14 cellular contexts compared by ENCODE assay signal in the genomic region with DNA sequence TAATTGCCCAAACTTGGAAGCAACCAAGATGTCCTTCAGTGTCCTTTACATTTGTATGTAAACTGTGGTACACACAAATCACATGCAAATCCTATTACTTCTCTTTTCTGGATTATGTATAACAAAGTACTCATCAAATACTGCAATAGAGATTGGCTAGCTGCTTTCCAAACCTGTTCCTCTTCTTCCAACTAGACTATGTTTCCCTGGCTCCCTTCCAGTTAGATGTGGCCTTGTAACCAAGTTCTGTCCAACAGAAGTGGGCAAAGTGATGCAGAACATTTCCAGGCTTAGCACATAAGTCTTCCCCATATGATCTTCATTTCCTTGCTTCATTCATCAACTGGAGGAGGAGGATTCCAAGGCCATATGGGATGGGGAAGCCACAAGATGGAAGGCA.
"Had no signal": no experiment of that assay in that cellular context is flagged by ENCODE, and none has a peak within 500 bp of the region (broad histone marks: within the 10 kb centered on the region; RNA-seq: fewer than 3 reads in every experiment).

No MANE protein-coding gene starts in this region.

- H3K27me3 Mint-ChIP-seq: activated B cell treated with CpG ODN at 0.5 μM for 24 hours; activated CD8-positive, alpha-beta T cell treated with anti-CD3 and anti-CD28 coated beads for 36 hours; activated naive CD4-positive, alpha-beta T cell treated with anti-CD3 and anti-CD28 coated beads, Interleukin-2, amount 50 U/mL, for 24 hours had no signal

- H3K27ac Mint-ChIP-seq: activated B cell treated with CpG ODN at 0.5 μM for 24 hours; activated CD8-positive, alpha-beta T cell treated with anti-CD3 and anti-CD28 coated beads for 36 hours; activated naive CD4-positive, alpha-beta T cell treated with anti-CD3 and anti-CD28 coated beads, Interleukin-2, amount 50 U/mL, for 24 hours had no signal

- H3K9me3 Mint-ChIP-seq: activated CD8-positive, alpha-beta T cell treated with anti-CD3 and anti-CD28 coated beads for 36 hours; activated T-cell treated with anti-CD3 and anti-CD28 coated beads, Interleukin-2, amount 50 U/mL, for 4 hours had no signal

- DNase-seq: activated B cell treated with CpG ODN at 0.5 μM for 24 hours; activated CD4-positive, alpha-beta T cell treated with anti-CD3 and anti-CD28 coated beads for 48 hours; activated CD8-positive, alpha-beta T cell treated with anti-CD3 and anti-CD28 coated beads for 36 hours; activated effector memory CD4-positive, alpha-beta T cell treated with Interleukin-2 at 50 U/mL for 16 hours; activated T-cell treated with anti-CD3 and anti-CD28 coated beads, Interleukin-2, amount 50 U/mL, for 4 hours; colonic mucosa; kidney glomerular epithelial cell; right lobe of liver; stimulated activated CD4-positive, alpha-beta T cell treated with anti-CD3 and anti-CD28 coated beads, Interleukin-4, amount 100 ng/mL, for 4 hours; stimulated activated CD8-positive, alpha-beta memory T cell treated with anti-CD3 and anti-CD28 coated beads, Interleukin-4, amount 100 ng/mL, for 48 hours; stimulated activated naive CD4-positive, alpha-beta T cell treated with Interleukin-2 at 50 U/mL for 16 hours; transverse colon had no signal

- ATAC-seq: activated CD8-positive, alpha-beta T cell treated with anti-CD3 and anti-CD28 coated beads for 36 hours; activated T-cell treated with anti-CD3 and anti-CD28 coated beads, Interleukin-2, amount 50 U/mL, for 4 hours; esophagus mucosa; right lobe of liver had no signal

- H3K4me3 Mint-ChIP-seq: activated B cell treated with CpG ODN at 0.5 μM for 24 hours; activated CD8-positive, alpha-beta T cell treated with anti-CD3 and anti-CD28 coated beads for 36 hours; activated naive CD4-positive, alpha-beta T cell treated with anti-CD3 and anti-CD28 coated beads, Interleukin-2, amount 50 U/mL, for 24 hours; activated T-cell treated with anti-CD3 and anti-CD28 coated beads, Interleukin-2, amount 50 U/mL, for 4 hours had no signal
